Comparison of ENCODE assay signal across 1 cellular context in the genomic region with DNA sequence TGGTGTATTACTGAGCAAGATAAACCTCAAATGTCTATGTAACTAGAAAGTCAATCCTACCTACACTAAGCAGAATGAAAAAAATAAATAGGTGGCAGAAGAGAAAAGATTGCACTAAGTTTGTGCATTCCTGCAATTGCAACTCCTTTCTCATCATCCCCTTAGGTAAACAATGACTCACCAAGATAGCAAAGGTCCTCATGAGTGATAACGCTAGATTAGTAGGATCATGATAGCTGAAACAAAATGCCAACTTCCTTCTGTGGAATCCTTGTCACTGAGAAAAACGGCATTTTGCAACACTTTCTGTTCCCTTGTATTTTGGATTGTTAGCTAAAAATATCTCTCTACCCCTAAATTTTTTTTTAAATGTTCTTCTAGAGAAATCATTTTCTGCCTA.
TF ChIP-seq lines count a peak whose summit lies in the region.

No MANE protein-coding gene starts in this region.

TF ChIP-seq in GM23338, 12 proteins besides CTCF, POLR2A, EP300 and RAD21 (continued from another document):
- TF ChIP-seq, protein P1, sequence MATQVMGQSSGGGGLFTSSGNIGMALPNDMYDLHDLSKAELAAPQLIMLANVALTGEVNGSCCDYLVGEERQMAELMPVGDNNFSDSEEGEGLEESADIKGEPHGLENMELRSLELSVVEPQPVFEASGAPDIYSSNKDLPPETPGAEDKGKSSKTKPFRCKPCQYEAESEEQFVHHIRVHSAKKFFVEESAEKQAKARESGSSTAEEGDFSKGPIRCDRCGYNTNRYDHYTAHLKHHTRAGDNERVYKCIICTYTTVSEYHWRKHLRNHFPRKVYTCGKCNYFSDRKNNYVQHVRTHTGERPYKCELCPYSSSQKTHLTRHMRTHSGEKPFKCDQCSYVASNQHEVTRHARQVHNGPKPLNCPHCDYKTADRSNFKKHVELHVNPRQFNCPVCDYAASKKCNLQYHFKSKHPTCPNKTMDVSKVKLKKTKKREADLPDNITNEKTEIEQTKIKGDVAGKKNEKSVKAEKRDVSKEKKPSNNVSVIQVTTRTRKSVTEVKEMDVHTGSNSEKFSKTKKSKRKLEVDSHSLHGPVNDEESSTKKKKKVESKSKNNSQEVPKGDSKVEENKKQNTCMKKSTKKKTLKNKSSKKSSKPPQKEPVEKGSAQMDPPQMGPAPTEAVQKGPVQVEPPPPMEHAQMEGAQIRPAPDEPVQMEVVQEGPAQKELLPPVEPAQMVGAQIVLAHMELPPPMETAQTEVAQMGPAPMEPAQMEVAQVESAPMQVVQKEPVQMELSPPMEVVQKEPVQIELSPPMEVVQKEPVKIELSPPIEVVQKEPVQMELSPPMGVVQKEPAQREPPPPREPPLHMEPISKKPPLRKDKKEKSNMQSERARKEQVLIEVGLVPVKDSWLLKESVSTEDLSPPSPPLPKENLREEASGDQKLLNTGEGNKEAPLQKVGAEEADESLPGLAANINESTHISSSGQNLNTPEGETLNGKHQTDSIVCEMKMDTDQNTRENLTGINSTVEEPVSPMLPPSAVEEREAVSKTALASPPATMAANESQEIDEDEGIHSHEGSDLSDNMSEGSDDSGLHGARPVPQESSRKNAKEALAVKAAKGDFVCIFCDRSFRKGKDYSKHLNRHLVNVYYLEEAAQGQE (IDR thresholded peaks at IDR 0.05; ENCODE audit: unreplicated experiment): no peak
- TF ChIP-seq STAT1 (IDR thresholded peaks at IDR 0.05; ENCODE audit: unreplicated experiment): no peak
TF ChIP-seq in GM23338: peak in this region for 0.
